Comparison of ENCODE assay signal across 20 cellular contexts in the genomic region with DNA sequence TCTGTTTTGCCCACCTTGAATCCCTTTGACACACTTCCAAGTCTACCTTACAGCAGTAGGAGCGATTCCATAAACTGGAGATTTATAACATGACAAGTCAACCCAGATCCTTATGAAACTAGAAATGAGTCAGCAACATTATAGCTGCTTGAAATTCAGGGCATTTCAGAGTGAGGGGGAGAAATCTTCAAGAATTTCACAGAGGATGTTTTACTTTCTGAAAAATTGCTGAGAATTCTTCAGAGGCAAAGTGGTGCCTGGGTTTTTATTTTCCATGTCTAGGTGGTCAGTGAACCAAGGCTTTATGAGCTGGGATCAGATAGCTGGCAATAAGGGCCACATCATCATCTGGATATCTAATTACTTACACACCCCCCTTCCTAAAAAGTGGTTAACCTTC.
A peak's percentile ranks its signal among the peaks of the same experiment; 100 is the strongest.
DNase-seq lines count a peak whose midpoint lies in the region; ATAC-seq and TF ChIP-seq lines count a peak whose summit lies in the region.
"Had no signal": no experiment of that assay in that cellular context is flagged by ENCODE, and none has a peak within 500 bp of the region (broad histone marks: within the 10 kb centered on the region; RNA-seq: fewer than 3 reads in every experiment).

No MANE protein-coding gene starts in this region.

- H3K4me3 ChIP-seq in mesendoderm (ENCODE audit: low read length), result no peak overlapping the region
- H3K4me3 ChIP-seq in esophagus squamous epithelium, result no peak overlapping the region

- H2BK120ac ChIP-seq in mesendoderm (ENCODE audit: low read depth, low read length), result no peak overlapping the region

- ATAC-seq in HG02588 (IDR thresholded peaks at IDR 0.05; ENCODE audit: unreplicated experiment), result no peak
- ATAC-seq in HG03039 (IDR thresholded peaks at IDR 0.05; ENCODE audit: unreplicated experiment), result no peak
- ATAC-seq: activated CD8-positive, alpha-beta T cell treated with anti-CD3 and anti-CD28 coated beads, Interleukin-2, amount 10 ng/mL, durations not matched to agents 7 days and 5 days; activated naive CD4-positive, alpha-beta T cell treated with anti-CD3 and anti-CD28 coated beads, Interleukin-2, amount 50 U/mL, for 72 hours; activated T-cell treated with anti-CD3 and anti-CD28 coated beads, Interleukin-2, amount 50 U/mL, for 72 hours had no signal

- H2AK5ac ChIP-seq in mesendoderm (ENCODE audit: low read length), result no peak overlapping the region

- peak overlapping the region; percentile 12 for H2BK15ac ChIP-seq in mesendoderm (replicated peaks; ENCODE audit: low read depth)

- no peak overlapping the region for H3K18ac ChIP-seq in mesendoderm (ENCODE audit: low read length)

- TF ChIP-seq POLR2A in esophagus squamous epithelium (IDR thresholded peaks at IDR 0.05), result no peak

- no peak overlapping the region for H2BK5ac ChIP-seq in mesendoderm (ENCODE audit: low read length)

- WGBS in mesendoderm (ENCODE audit: extremely low coverage, insufficient coverage, low lambda C conversion rate), result no CpG with 5 or more reads among the region's 1 CpG
- 21 to 32% methylated on average over 1 of the region's 1 CpG for WGBS in esophagus squamous epithelium, 2 donors

- no peaks in the 10 kb centered on the region for H3K79me2 ChIP-seq in mesendoderm (ENCODE audit: control insufficient read depth, insufficient read depth, low read length)

- no peak overlapping the region for H3K27ac ChIP-seq in mesendoderm (ENCODE audit: low read depth, low read length)
- H3K27ac ChIP-seq in esophagus squamous epithelium, result no peak overlapping the region
- H3K27ac ChIP-seq: brain microvascular endothelial cell, C4-2B had no signal

- no peak for TF ChIP-seq CTCF in esophagus squamous epithelium (IDR thresholded peaks at IDR 0.05)

- H3K9ac ChIP-seq in mesendoderm (ENCODE audit: low read length), result no peak overlapping the region

- no peak overlapping the region for H3K56ac ChIP-seq in mesendoderm (ENCODE audit: low read length)

- H3K27me3 ChIP-seq in mesendoderm (ENCODE audit: insufficient read depth, low read length, poor library complexity) (no peaks in the 10 kb centered on the region), esophagus squamous epithelium (no peaks in the 10 kb centered on the region)
- H3K27me3 ChIP-seq: brain microvascular endothelial cell had no signal

- no peaks in the 10 kb centered on the region for H3K36me3 ChIP-seq in mesendoderm (ENCODE audit: control insufficient read depth, insufficient read depth, low read length)
- H3K36me3 ChIP-seq in esophagus squamous epithelium, result no peaks in the 10 kb centered on the region
- H3K36me3 ChIP-seq: brain microvascular endothelial cell had no signal

- intact Hi-C loops in esophagus squamous epithelium (cut with DNase I), result no loop called here

- no peak overlapping the region for H3K23ac ChIP-seq in mesendoderm (ENCODE audit: low read length)

- H4K8ac ChIP-seq in mesendoderm (ENCODE audit: low read depth, low read length), result no peak overlapping the region

- H3K4me2 ChIP-seq in mesendoderm (ENCODE audit: low read length), result no peak overlapping the region

- no peak overlapping the region for H3K4ac ChIP-seq in mesendoderm (ENCODE audit: low read depth, low read length)

- DNase-seq in H4 (ENCODE audit: low spot score), result peak; percentile 19
- peak; percentile 46 for DNase-seq in astrocyte of the hippocampus (ENCODE audit: low read depth, low spot score)
- DNase-seq in mesendoderm, result peak; percentile 10
- no peak for DNase-seq in esophagus squamous epithelium (lab: John Stamatoyannopoulos, UW)
- DNase-seq in GOT3 (lab: John Stamatoyannopoulos, UW), result no peak
- DNase-seq: activated B cell treated with CpG ODN at 0.5 μM for 24 hours; activated CD8-positive, alpha-beta T cell treated with anti-CD3 and anti-CD28 coated beads, Interleukin-2, amount 10 ng/mL, durations not matched to agents 7 days and 5 days; activated T-cell treated with anti-CD3 and anti-CD28 coated beads, Interleukin-2, amount 50 U/mL, for 72 hours; brain microvascular endothelial cell; kidney; MM.1S; NCI-H1694 treated with DMSO at 0.1 percent for 48 hours; NCI-H345; SHP77 treated with DMSO at 0.1 percent for 48 hours; stimulated activated CD4-positive, alpha-beta T cell treated with anti-CD3 and anti-CD28 coated beads, Interleukin-4, amount 100 ng/mL, for 4 hours; stimulated activated CD8-positive, alpha-beta memory T cell treated with anti-CD3 and anti-CD28 coated beads, Interleukin-4, amount 100 ng/mL, for 48 hours had no signal

- peaks cover 3% of the 10 kb centered on the region for H3K4me1 ChIP-seq in mesendoderm (ENCODE audit: control insufficient read depth, low read depth, low read length)
- no peaks in the 10 kb centered on the region for H3K4me1 ChIP-seq in esophagus squamous epithelium

- no peak overlapping the region for H4K5ac ChIP-seq in mesendoderm (ENCODE audit: low read length)

- no peaks in the 10 kb centered on the region for H3K9me3 ChIP-seq in esophagus squamous epithelium

- H3K79me1 ChIP-seq in mesendoderm (ENCODE audit: low read length), result no peaks in the 10 kb centered on the region

Comparison
In these comparisons a context has a peak if more than half of its experiments do, and no peak if none do; other contexts are left out.
1. DNase-seq: peak in H4 (single experiment), astrocyte of the hippocampus (single experiment) and mesendoderm (single experiment); none in esophagus squamous epithelium (single experiment) and GOT3 (single experiment).